Comparison of ENCODE assay signal across 15 cellular contexts in the genomic region with DNA sequence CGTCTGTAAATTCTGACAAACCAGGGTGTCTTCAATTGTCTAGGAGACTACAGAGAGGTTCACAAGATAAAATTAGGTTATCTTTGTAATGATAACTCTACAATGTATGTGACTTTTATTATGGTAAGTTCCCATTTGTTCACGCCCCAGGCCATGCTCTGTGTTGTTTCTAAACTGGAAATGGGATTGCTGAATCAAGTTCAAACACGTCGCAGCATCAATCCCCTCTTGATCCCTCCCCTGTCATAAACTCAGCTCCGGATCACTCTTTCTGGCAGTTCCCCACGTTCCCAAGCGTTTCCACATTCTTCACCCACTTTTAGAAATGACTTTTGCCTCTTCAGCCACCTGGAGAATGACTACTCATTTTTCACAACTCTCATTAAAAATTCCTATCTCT.
DNase-seq lines count a peak whose midpoint lies in the region; ATAC-seq, FAIRE-seq and TF ChIP-seq lines count a peak whose summit lies in the region.
"Had no signal": no experiment of that assay in that cellular context is flagged by ENCODE, and none has a peak within 500 bp of the region (broad histone marks: within the 10 kb centered on the region; RNA-seq: fewer than 3 reads in every experiment).

No MANE protein-coding gene starts in this region.

- ATAC-seq in RWPE2 (ENCODE audit: low read depth) (peak; percentile 83), foreskin keratinocyte (peak; percentile 87)
- ATAC-seq: K562 had no signal

- H3K27me3 ChIP-seq in RWPE2 (ENCODE audit: insufficient read depth, poor library complexity, severe bottlenecking) (no peaks in the 10 kb centered on the region), foreskin keratinocyte (no peaks in the 10 kb centered on the region)
- H3K27me3 ChIP-seq: BLaER1 had no signal

- no peak overlapping the region for H3K4me3 Mint-ChIP-seq in activated CD4-positive, alpha-beta T cell treated with anti-CD3 and anti-CD28 coated beads, Interleukin-2, amount 10 ng/mL, durations not matched to agents 7 days and 5 days
- H3K4me3 Mint-ChIP-seq: CD8-positive, alpha-beta memory T cell had no signal

- FAIRE-seq in kidney (lab: Jason Lieb, UNC), result no peak
- FAIRE-seq: G401.6, GM12891, H1, K562 had no signal

- no peaks in the 10 kb centered on the region for H3K27me3 Mint-ChIP-seq in activated CD4-positive, alpha-beta T cell treated with anti-CD3 and anti-CD28 coated beads, Interleukin-2, amount 10 ng/mL, durations not matched to agents 7 days and 5 days
- H3K27me3 Mint-ChIP-seq: CD8-positive, alpha-beta memory T cell had no signal

- H3K9ac ChIP-seq in kidney (ENCODE audit: low read length in 2 of 2), result no peak overlapping the region
- H3K9ac ChIP-seq: BLaER1 had no signal

- POLR2A ChIA-PET in activated CD4-positive, alpha-beta T cell treated with anti-CD3 and anti-CD28 coated beads, Interleukin-2, amount 10 ng/mL, durations not matched to agents 7 days and 5 days (lab: Charles Lee), result no interaction called here
- POLR2A ChIA-PET in HEK293T (lab: Yijun Ruan, JAX), result no interaction called here

- H3K9me3 Mint-ChIP-seq in activated CD4-positive, alpha-beta T cell treated with anti-CD3 and anti-CD28 coated beads, Interleukin-2, amount 10 ng/mL, durations not matched to agents 7 days and 5 days, result peaks cover 2% of the 10 kb centered on the region

- TF ChIP-seq CTCF in RWPE2 (IDR thresholded peaks at IDR 0.05; ENCODE audit: poor library complexity, severe bottlenecking) (no peak), foreskin keratinocyte (conservative IDR thresholded peaks at IDR 0.05) (no peak), kidney (IDR thresholded peaks at IDR 0.05; ENCODE audit: borderline replicate concordance, extremely low read depth, insufficient read depth) (no peak)

- H3K36me3 ChIP-seq in RWPE2 (ENCODE audit: low read depth) (no peaks in the 10 kb centered on the region), kidney (ENCODE audit: control insufficient read depth in 1 of 2, insufficient read depth in 2 of 2, low read length in 2 of 2) (no peaks in the 10 kb centered on the region)
- H3K36me3 ChIP-seq: BLaER1 had no signal

- DNase-seq in EL (peak; percentile 0), RWPE2 (ENCODE audit: low spot score) (no peak), foreskin keratinocyte (peak; percentile 81 to 91), HEK293T (ENCODE audit: extremely low spot score) (no peak), kidney (no peak)
- DNase-seq in activated CD4-positive, alpha-beta T cell treated with anti-CD3 and anti-CD28 coated beads, Interleukin-2, amount 10 ng/mL, durations not matched to agents 7 days and 5 days, result no peak
- DNase-seq: AML-193; CD8-positive, alpha-beta memory T cell; HCEC 1CT had no signal

- no peaks in the 10 kb centered on the region for H3K36me3 Mint-ChIP-seq in activated CD4-positive, alpha-beta T cell treated with anti-CD3 and anti-CD28 coated beads, Interleukin-2, amount 10 ng/mL, durations not matched to agents 7 days and 5 days (ENCODE audit: low read depth)
- H3K36me3 Mint-ChIP-seq: CD8-positive, alpha-beta memory T cell had no signal

- H3K27ac ChIP-seq in RWPE2 (ENCODE audit: poor library complexity, severe bottlenecking) (peak overlapping the region; percentile 7), foreskin keratinocyte (no peak overlapping the region), kidney (ENCODE audit: low read depth in 2 of 2, low read length in 2 of 2) (no peak overlapping the region)
- H3K27ac ChIP-seq: BLaER1, HL-60 had no signal

- no peak overlapping the region for H3K27ac Mint-ChIP-seq in activated CD4-positive, alpha-beta T cell treated with anti-CD3 and anti-CD28 coated beads, Interleukin-2, amount 10 ng/mL, durations not matched to agents 7 days and 5 days
- H3K27ac Mint-ChIP-seq: CD8-positive, alpha-beta memory T cell had no signal

- H3K4me3 ChIP-seq in RWPE2 (ENCODE audit: severe bottlenecking) (no peak overlapping the region), kidney (ENCODE audit: low read length in 2 of 2) (no peak overlapping the region)
- H3K4me3 ChIP-seq: BLaER1, K562 had no signal

- CTCF ChIA-PET in activated CD4-positive, alpha-beta T cell treated with anti-CD3 and anti-CD28 coated beads, Interleukin-2, amount 10 ng/mL, durations not matched to agents 7 days and 5 days (lab: Charles Lee), result interaction anchor here (0.5 kb wide), 1 partner anchor 870 kb away, joined by 5 read pairs; no protein-coding TSS in a partner anchor
- CTCF ChIA-PET in HEK293T (lab: Yijun Ruan, JAX), result no interaction called here

- no peaks in the 10 kb centered on the region for H3K4me1 Mint-ChIP-seq in activated CD4-positive, alpha-beta T cell treated with anti-CD3 and anti-CD28 coated beads, Interleukin-2, amount 10 ng/mL, durations not matched to agents 7 days and 5 days
- H3K4me1 Mint-ChIP-seq: CD8-positive, alpha-beta memory T cell had no signal

- intact Hi-C loops in kidney (cut with DNase I), result no loop called here

- no peaks in the 10 kb centered on the region for H3K9me3 ChIP-seq in RWPE2 (ENCODE audit: severe bottlenecking)
- no peaks in the 10 kb centered on the region for H3K9me3 ChIP-seq in kidney (ENCODE audit: control insufficient read depth in 1 of 2, low read length in 2 of 2)

- H3K4me1 ChIP-seq in RWPE2 (ENCODE audit: insufficient read depth, poor library complexity, severe bottlenecking) (peaks cover 8% of the 10 kb centered on the region), foreskin keratinocyte (peaks cover 4% of the 10 kb centered on the region), kidney (ENCODE audit: control insufficient read depth in 1 of 2, insufficient read depth in 1 of 2, low read depth in 1 of 2, low read length in 2 of 2) (no peaks in the 10 kb centered on the region)
- H3K4me1 ChIP-seq: BLaER1 had no signal

TF ChIP-seq in HEK293T, 16 proteins besides CTCF, POLR2A, EP300 and RAD21:
- no peak for TF ChIP-seq SP1 (IDR thresholded peaks at IDR 0.05)
- no peak for TF ChIP-seq CTBP1 (IDR thresholded peaks at IDR 0.05; ENCODE audit: borderline replicate concordance)
- TF ChIP-seq LEF1 (IDR thresholded peaks at IDR 0.05; ENCODE audit: borderline replicate concordance), result no peak
- TF ChIP-seq BHLHE40 (IDR thresholded peaks at IDR 0.05; ENCODE audit: borderline replicate concordance), result no peak
- no peak for TF ChIP-seq L3MBTL2 (conservative IDR thresholded peaks at IDR 0.05)
- no peak for TF ChIP-seq FOXK2 (IDR thresholded peaks at IDR 0.05)
- TF ChIP-seq ELF4 (IDR thresholded peaks at IDR 0.05), result no peak
- TF ChIP-seq SUZ12 (IDR thresholded peaks at IDR 0.05), result no peak
- TF ChIP-seq ZNF384 (IDR thresholded peaks at IDR 0.05), result no peak
- no peak for TF ChIP-seq TARDBP (IDR thresholded peaks at IDR 0.05)
- no peak for TF ChIP-seq ARNT (IDR thresholded peaks at IDR 0.05)
- TF ChIP-seq HDGF (IDR thresholded peaks at IDR 0.05; ENCODE audit: borderline replicate concordance), result no peak
- TF ChIP-seq NFRKB (IDR thresholded peaks at IDR 0.05), result no peak
- TF ChIP-seq FOXM1 (IDR thresholded peaks at IDR 0.05; ENCODE audit: borderline replicate concordance), result no peak
- TF ChIP-seq, protein P1, sequence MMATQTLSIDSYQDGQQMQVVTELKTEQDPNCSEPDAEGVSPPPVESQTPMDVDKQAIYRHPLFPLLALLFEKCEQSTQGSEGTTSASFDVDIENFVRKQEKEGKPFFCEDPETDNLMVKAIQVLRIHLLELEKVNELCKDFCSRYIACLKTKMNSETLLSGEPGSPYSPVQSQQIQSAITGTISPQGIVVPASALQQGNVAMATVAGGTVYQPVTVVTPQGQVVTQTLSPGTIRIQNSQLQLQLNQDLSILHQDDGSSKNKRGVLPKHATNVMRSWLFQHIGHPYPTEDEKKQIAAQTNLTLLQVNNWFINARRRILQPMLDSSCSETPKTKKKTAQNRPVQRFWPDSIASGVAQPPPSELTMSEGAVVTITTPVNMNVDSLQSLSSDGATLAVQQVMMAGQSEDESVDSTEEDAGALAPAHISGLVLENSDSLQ (IDR thresholded peaks at IDR 0.05), result no peak

Comparison
In these comparisons a context has a peak if more than half of its experiments do, and no peak if none do; other contexts are left out.
1. DNase-seq: peak in EL (single experiment) and foreskin keratinocyte (2 of 2); none in RWPE2 (single experiment), activated CD4-positive, alpha-beta T cell treated with anti-CD3 and anti-CD28 coated beads, Interleukin-2, amount 10 ng/mL, durations not matched to agents 7 days and 5 days (single experiment), HEK293T (single experiment) and kidney (single experiment).